1 cellular context compared by ENCODE assay signal in genomic region chr5:7728076-7728475, GRCh38.
TF ChIP-seq lines count a peak whose summit lies in the region.

No MANE protein-coding gene starts in this region.

TF ChIP-seq in GM23338, 12 proteins besides CTCF, POLR2A, EP300 and RAD21 (continued from another document):
- TF ChIP-seq REST (IDR thresholded peaks at IDR 0.05; ENCODE audit: unreplicated experiment) (no peak), ZNF114 (CRISPR knock-in tag; IDR thresholded peaks at IDR 0.05) (no peak), STAT1 (IDR thresholded peaks at IDR 0.05; ENCODE audit: unreplicated experiment) (no peak), ZNF331 (CRISPR knock-in tag; IDR thresholded peaks at IDR 0.05; ENCODE audit: low read depth) (no peak), CREB1 (CRISPR knock-in tag; IDR thresholded peaks at IDR 0.05; ENCODE audit: low read depth) (no peak), EZH2 (IDR thresholded peaks at IDR 0.05; ENCODE audit: low read depth, unreplicated experiment) (no peak), JUNB (IDR thresholded peaks at IDR 0.05; ENCODE audit: unreplicated experiment) (no peak), ETS1 (IDR thresholded peaks at IDR 0.05) (no peak)
TF ChIP-seq in GM23338: peak in this region for 0.
